ENCODE assay signal across 8 cellular contexts in genomic region chr9:136784249-136784996, GRCh38. TPM values are rescaled to one million over a fixed set of nuclear protein-coding genes. Genes with fewer than 3 reads are reported as not detected.
A peak's percentile ranks its signal among the peaks of the same experiment; 100 is the strongest.
DNase-seq lines count a peak whose midpoint lies in the region; ATAC-seq and TF ChIP-seq lines count a peak whose summit lies in the region.

No MANE protein-coding gene starts in this region.

- H3K4me1 Mint-ChIP-seq in endothelial cell (ENCODE audit: unreplicated experiment): peaks cover 2% of the 10 kb centered on the region
- peaks cover 16% of the 10 kb centered on the region for H3K4me1 Mint-ChIP-seq in activated CD4-positive, alpha-beta memory T cell treated with anti-CD3 and anti-CD28 coated beads for 36 hours (ENCODE audit: low read depth)

- POLR2A ChIA-PET in activated CD4-positive, alpha-beta memory T cell treated with anti-CD3 and anti-CD28 coated beads for 36 hours (lab: Charles Lee): no interaction called here

- CTCF ChIA-PET in activated CD4-positive, alpha-beta memory T cell treated with anti-CD3 and anti-CD28 coated beads for 36 hours (lab: Charles Lee): interaction anchor here (0.8 to 1.0 kb wide), 2 partner anchors 14 to 34 kb away, joined by 3 to 4 read pairs; no protein-coding TSS in a partner anchor

- no peak overlapping the region for H3K4me3 Mint-ChIP-seq in endothelial cell (ENCODE audit: unreplicated experiment)
- H3K4me3 Mint-ChIP-seq in activated CD4-positive, alpha-beta memory T cell treated with anti-CD3 and anti-CD28 coated beads for 36 hours: no peak overlapping the region

- TF ChIP-seq CTCF in endothelial cell (IDR thresholded peaks at IDR 0.05; ENCODE audit: unreplicated experiment): peak; percentile 41

- DNase-seq in NOMO-1 (lab: John Stamatoyannopoulos, UW; ENCODE audit: unreplicated experiment in 2 of 2) (peak; percentile 40 to 55), NOMO-1 treated with dmso at 0.1 percent for 144 hours (lab: John Stamatoyannopoulos, UW; ENCODE audit: unreplicated experiment) (no peak), NCI-H2171 (lab: John Stamatoyannopoulos, UW) (peak; percentile 72), endothelial cell (ENCODE audit: low spot score) (no peak), superior temporal gyrus (ENCODE audit: extremely low spot score) (peak; percentile 76), Ammon's horn (ENCODE audit: low spot score) (no peak)
- no peak for DNase-seq in activated CD4-positive, alpha-beta memory T cell treated with anti-CD3 and anti-CD28 coated beads for 36 hours

- no peaks in the 10 kb centered on the region for H3K9me3 Mint-ChIP-seq in endothelial cell (ENCODE audit: unreplicated experiment)
- H3K9me3 Mint-ChIP-seq in activated CD4-positive, alpha-beta memory T cell treated with anti-CD3 and anti-CD28 coated beads for 36 hours: no peaks in the 10 kb centered on the region

- no peak overlapping the region for H3K27ac Mint-ChIP-seq in endothelial cell (ENCODE audit: unreplicated experiment)
- no peak overlapping the region for H3K27ac Mint-ChIP-seq in activated CD4-positive, alpha-beta memory T cell treated with anti-CD3 and anti-CD28 coated beads for 36 hours

- intact Hi-C loops in activated CD4-positive, alpha-beta memory T cell treated with anti-CD3 and anti-CD28 coated beads for 36 hours (cut with micrococcal nuclease): loop anchor here (1.0 kb wide), 1 partner anchor 18 kb away; no protein-coding TSS in a partner anchor

- H3K36me3 Mint-ChIP-seq in endothelial cell (ENCODE audit: low read depth, unreplicated experiment): no peaks in the 10 kb centered on the region
- no peaks in the 10 kb centered on the region for H3K36me3 Mint-ChIP-seq in activated CD4-positive, alpha-beta memory T cell treated with anti-CD3 and anti-CD28 coated beads for 36 hours

- peaks cover 2% of the 10 kb centered on the region for H3K27me3 Mint-ChIP-seq in endothelial cell (ENCODE audit: unreplicated experiment)
- peaks cover 1% of the 10 kb centered on the region for H3K27me3 Mint-ChIP-seq in activated CD4-positive, alpha-beta memory T cell treated with anti-CD3 and anti-CD28 coated beads for 36 hours

- no peak for ATAC-seq in HG02938 (IDR thresholded peaks at IDR 0.05; ENCODE audit: unreplicated experiment)

RNA-seq across cellular contexts. Expression of gene TMEM141, which starts 6.7 kb away (rescaled TPM):
- total RNA-seq in endothelial cell (ENCODE audit: unreplicated experiment): 73.0 TPM
- total RNA-seq in activated CD4-positive, alpha-beta memory T cell treated with anti-CD3 and anti-CD28 coated beads for 36 hours: 10 to 100 TPM; 42.3 to 45.2 TPM

RNA-seq across cellular contexts. Expression of gene CCDC183, which starts 11.7 kb away (rescaled TPM):
- 1.2 TPM for total RNA-seq in endothelial cell (ENCODE audit: unreplicated experiment)
- total RNA-seq in activated CD4-positive, alpha-beta memory T cell treated with anti-CD3 and anti-CD28 coated beads for 36 hours: under 1 TPM; 0.21 to 0.36 TPM

RNA-seq across cellular contexts. Expression of gene LCN15, which starts 20.1 kb away (rescaled TPM):
- 0.49 TPM for total RNA-seq in endothelial cell (ENCODE audit: unreplicated experiment)
- not detected for total RNA-seq in activated CD4-positive, alpha-beta memory T cell treated with anti-CD3 and anti-CD28 coated beads for 36 hours

RNA-seq across cellular contexts. Expression of gene RABL6, which starts 23.3 kb away (rescaled TPM):
- total RNA-seq in endothelial cell (ENCODE audit: unreplicated experiment): 88.4 TPM
- total RNA-seq in activated CD4-positive, alpha-beta memory T cell treated with anti-CD3 and anti-CD28 coated beads for 36 hours: 10 to 100 TPM; 83.4 to 85.3 TPM

RNA-seq across cellular contexts. Expression of gene LCN8, which starts 26.4 kb away (rescaled TPM):
- not detected for total RNA-seq in endothelial cell (ENCODE audit: unreplicated experiment)
- not detected for total RNA-seq in activated CD4-positive, alpha-beta memory T cell treated with anti-CD3 and anti-CD28 coated beads for 36 hours

Comparison
In these comparisons a context has a peak if more than half of its experiments do, and no peak if none do; other contexts are left out.
1. DNase-seq: peak in NOMO-1 (2 of 2), NCI-H2171 (single experiment) and superior temporal gyrus (single experiment); none in NOMO-1 treated with dmso at 0.1 percent for 144 hours (single experiment), endothelial cell (single experiment), activated CD4-positive, alpha-beta memory T cell treated with anti-CD3 and anti-CD28 coated beads for 36 hours (single experiment) and Ammon's horn (single experiment).